ENCODE assay signal across 23 cellular contexts in the genomic region with DNA sequence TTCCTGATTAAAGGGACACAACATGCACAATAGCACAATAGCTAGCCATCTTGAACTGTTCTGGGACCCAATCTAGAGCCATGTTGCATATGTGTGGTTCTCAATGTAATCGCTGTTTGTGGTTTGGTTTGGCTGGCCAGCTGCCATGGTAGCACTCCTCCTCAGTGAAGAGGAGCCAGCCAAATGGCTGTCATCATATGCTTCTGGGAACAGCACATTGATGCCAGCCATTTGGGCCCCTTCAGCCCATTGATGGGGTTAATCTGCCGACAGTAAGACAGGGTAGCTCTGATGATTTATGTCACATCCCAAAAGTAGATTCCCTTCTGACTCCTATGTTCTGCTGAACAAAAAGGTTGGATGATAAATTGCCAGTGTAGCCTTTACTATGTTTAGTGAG. TPM values are rescaled to one million over a fixed set of nuclear protein-coding genes. Genes with fewer than 3 reads are reported as not detected.
"Had no signal": no experiment of that assay in that cellular context is flagged by ENCODE, and none has a peak within 500 bp of the region (broad histone marks: within the 10 kb centered on the region; RNA-seq: fewer than 3 reads in every experiment).

No MANE protein-coding gene starts in this region.

- DNase-seq: activated CD4-positive, alpha-beta T cell treated with anti-CD3 and anti-CD28 coated beads, Interleukin-2, amount 10 ng/mL, durations not matched to agents 24 days and 14 days; activated CD4-positive, CD25-positive, alpha-beta regulatory T cell; activated CD8-positive, alpha-beta T cell treated with anti-CD3 and anti-CD28 coated beads for 36 hours; activated naive CD4-positive, alpha-beta T cell treated with anti-CD3 and anti-CD28 coated beads, Interleukin-2, amount 10 ng/mL, durations not matched to agents 7 days and 5 days; activated naive CD8-positive, alpha-beta T cell treated with anti-CD3 and anti-CD28 coated beads, Interleukin-2, amount 50 U/mL, for 24 hours; activated T-cell treated with anti-CD3 and anti-CD28 coated beads, Interleukin-2, amount 50 U/mL, for 24 hours; brain microvascular endothelial cell; cerebellar nuclear complex; cortex of kidney; erythroblast; lower lobe of right lung; naive thymus-derived CD8-positive, alpha-beta T cell; ovary; psoas muscle; right lobe of liver; small intestine; stimulated activated CD4-positive, alpha-beta T cell treated with anti-CD3 and anti-CD28 coated beads, Interleukin-15, amount 100 ng/mL, for 24 hours; stimulated activated CD4-positive, alpha-beta T cell treated with anti-CD3 and anti-CD28 coated beads, Interleukin-4, amount 100 ng/mL, for 1 hour; stimulated activated naive CD8-positive, alpha-beta T cell treated with anti-CD3 and anti-CD28 coated beads, Interleukin-15, amount 100 ng/mL, for 72 hours; T-helper 9 cell had no signal

- H3K9me3 Mint-ChIP-seq: activated CD8-positive, alpha-beta T cell treated with anti-CD3 and anti-CD28 coated beads for 36 hours; activated T-cell treated with anti-CD3 and anti-CD28 coated beads, Interleukin-2, amount 50 U/mL, for 24 hours; stimulated activated naive CD8-positive, alpha-beta T cell treated with anti-CD3 and anti-CD28 coated beads, Interleukin-15, amount 100 ng/mL, for 72 hours; type B pancreatic cell had no signal

- H3K27me3 Mint-ChIP-seq: activated CD4-positive, alpha-beta T cell treated with anti-CD3 and anti-CD28 coated beads, Interleukin-2, amount 10 ng/mL, durations not matched to agents 24 days and 14 days; activated CD8-positive, alpha-beta T cell treated with anti-CD3 and anti-CD28 coated beads for 36 hours; activated naive CD4-positive, alpha-beta T cell treated with anti-CD3 and anti-CD28 coated beads, Interleukin-2, amount 10 ng/mL, durations not matched to agents 7 days and 5 days; activated naive CD8-positive, alpha-beta T cell treated with anti-CD3 and anti-CD28 coated beads, Interleukin-2, amount 50 U/mL, for 24 hours; stimulated activated naive CD8-positive, alpha-beta T cell treated with anti-CD3 and anti-CD28 coated beads, Interleukin-15, amount 100 ng/mL, for 72 hours; type B pancreatic cell had no signal

- H3K27ac Mint-ChIP-seq: activated CD4-positive, alpha-beta T cell treated with anti-CD3 and anti-CD28 coated beads, Interleukin-2, amount 10 ng/mL, durations not matched to agents 24 days and 14 days; activated CD8-positive, alpha-beta T cell treated with anti-CD3 and anti-CD28 coated beads for 36 hours; activated naive CD4-positive, alpha-beta T cell treated with anti-CD3 and anti-CD28 coated beads, Interleukin-2, amount 10 ng/mL, durations not matched to agents 7 days and 5 days; activated naive CD8-positive, alpha-beta T cell treated with anti-CD3 and anti-CD28 coated beads, Interleukin-2, amount 50 U/mL, for 24 hours; activated T-cell treated with anti-CD3 and anti-CD28 coated beads, Interleukin-2, amount 50 U/mL, for 24 hours; naive thymus-derived CD8-positive, alpha-beta T cell; stimulated activated naive CD8-positive, alpha-beta T cell treated with anti-CD3 and anti-CD28 coated beads, Interleukin-15, amount 100 ng/mL, for 72 hours; type B pancreatic cell had no signal

- ATAC-seq: activated CD8-positive, alpha-beta T cell treated with anti-CD3 and anti-CD28 coated beads for 36 hours; activated naive CD8-positive, alpha-beta T cell treated with anti-CD3 and anti-CD28 coated beads, Interleukin-2, amount 50 U/mL, for 24 hours; lower lobe of right lung; naive thymus-derived CD8-positive, alpha-beta T cell; right lobe of liver; stimulated activated naive CD8-positive, alpha-beta T cell treated with anti-CD3 and anti-CD28 coated beads, Interleukin-15, amount 100 ng/mL, for 72 hours had no signal

- H3K4me1 Mint-ChIP-seq: activated CD4-positive, alpha-beta T cell treated with anti-CD3 and anti-CD28 coated beads, Interleukin-2, amount 10 ng/mL, durations not matched to agents 24 days and 14 days; activated naive CD4-positive, alpha-beta T cell treated with anti-CD3 and anti-CD28 coated beads, Interleukin-2, amount 10 ng/mL, durations not matched to agents 7 days and 5 days; activated naive CD8-positive, alpha-beta T cell treated with anti-CD3 and anti-CD28 coated beads, Interleukin-2, amount 50 U/mL, for 24 hours; naive thymus-derived CD8-positive, alpha-beta T cell; stimulated activated naive CD8-positive, alpha-beta T cell treated with anti-CD3 and anti-CD28 coated beads, Interleukin-15, amount 100 ng/mL, for 72 hours had no signal

- H3K36me3 Mint-ChIP-seq: type B pancreatic cell had no signal

- H3K4me3 Mint-ChIP-seq: activated CD4-positive, alpha-beta T cell treated with anti-CD3 and anti-CD28 coated beads, Interleukin-2, amount 10 ng/mL, durations not matched to agents 24 days and 14 days; activated CD8-positive, alpha-beta T cell treated with anti-CD3 and anti-CD28 coated beads for 36 hours; activated naive CD4-positive, alpha-beta T cell treated with anti-CD3 and anti-CD28 coated beads, Interleukin-2, amount 10 ng/mL, durations not matched to agents 7 days and 5 days; activated naive CD8-positive, alpha-beta T cell treated with anti-CD3 and anti-CD28 coated beads, Interleukin-2, amount 50 U/mL, for 24 hours; activated T-cell treated with anti-CD3 and anti-CD28 coated beads, Interleukin-2, amount 50 U/mL, for 24 hours; naive thymus-derived CD8-positive, alpha-beta T cell; stimulated activated naive CD8-positive, alpha-beta T cell treated with anti-CD3 and anti-CD28 coated beads, Interleukin-15, amount 100 ng/mL, for 72 hours; type B pancreatic cell had no signal

- H3K4me3 ChIP-seq: lower lobe of right lung, ovary, psoas muscle, right lobe of liver had no signal

RNA-seq across cellular contexts. Expression of a gene that starts 48.5 kb away (rescaled TPM):
- total RNA-seq: activated CD4-positive, alpha-beta T cell treated with anti-CD3 and anti-CD28 coated beads, Interleukin-2, amount 10 ng/mL, durations not matched to agents 24 days and 14 days; activated CD8-positive, alpha-beta T cell treated with anti-CD3 and anti-CD28 coated beads for 36 hours; mesenteric fat pad; naive thymus-derived CD8-positive, alpha-beta T cell; ovary; psoas muscle; right lobe of liver; temporal lobe had no signal
- polyA plus RNA-seq: naive thymus-derived CD8-positive, alpha-beta T cell; psoas muscle; small intestine had no signal
